1 cellular context compared by ENCODE assay signal in the genomic region with DNA sequence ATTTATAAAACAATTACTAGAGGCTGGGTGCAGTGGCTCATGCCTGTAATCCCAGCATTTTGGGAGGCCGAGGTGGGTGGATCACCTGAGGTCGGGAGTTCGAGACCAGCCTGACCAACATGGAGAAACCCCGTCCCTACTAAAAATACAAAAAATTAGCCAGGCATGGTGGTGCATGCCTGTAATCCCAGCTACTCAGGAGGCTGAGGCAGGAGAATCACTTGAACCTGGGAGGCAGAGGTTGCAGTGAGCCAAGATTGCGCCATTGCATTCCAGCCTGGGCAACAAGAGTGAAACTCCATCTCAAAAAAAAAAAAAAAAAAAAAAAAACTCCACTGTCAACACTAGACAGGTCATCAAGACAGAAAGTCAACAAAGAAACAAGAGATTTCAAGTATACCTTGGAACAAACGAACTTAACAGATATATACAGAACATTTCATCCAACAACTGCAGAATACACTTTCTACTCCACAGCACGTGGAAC.
TF ChIP-seq lines count a peak whose summit lies in the region.
"Not testable (repeated sequence)": the region's sequence is repeated elsewhere in the genome, so short reads cannot be mapped to it uniquely, and the experiment has no call there.

No MANE protein-coding gene starts in this region.

TF ChIP-seq in HepG2, 621 proteins besides CTCF, POLR2A, EP300 and RAD21 (continued from another document):
- TF ChIP-seq CREB1 (IDR thresholded peaks at IDR 0.05), result peak; percentile 62; the same call in 1 of the 2 replicates
- not testable (repeated sequence) for TF ChIP-seq CREB1 (CRISPR knock-in tag; IDR thresholded peaks at IDR 0.05); SOX6 (IDR thresholded peaks at IDR 0.05); ATF7 (CRISPR knock-in tag; IDR thresholded peaks at IDR 0.05); CREM (CRISPR knock-in tag; IDR thresholded peaks at IDR 0.05); MAZ (IDR thresholded peaks at IDR 0.05; ENCODE audit: borderline replicate concordance, low read depth, low read length)
- TF ChIP-seq ZNF460 (CRISPR knock-in tag; IDR thresholded peaks at IDR 0.05; ENCODE audit: borderline replicate concordance), result peak; percentile 95
- TF ChIP-seq RXRB (CRISPR knock-in tag; IDR thresholded peaks at IDR 0.05; ENCODE audit: borderline replicate concordance), result peak; percentile 73; the same call in 1 of the 2 replicates
- TF ChIP-seq ZSCAN20 (CRISPR knock-in tag; IDR thresholded peaks at IDR 0.05; ENCODE audit: borderline replicate concordance), result 0 out of 2 replicates have a peak, but pooled peaks have one; percentile 45
- TF ChIP-seq SOX5 (CRISPR knock-in tag; IDR thresholded peaks at IDR 0.05; ENCODE audit: borderline replicate concordance), result peak; percentile 87
- TF ChIP-seq SOX6 (CRISPR knock-in tag; IDR thresholded peaks at IDR 0.05), result peak; percentile 95
- TF ChIP-seq, protein P1, sequence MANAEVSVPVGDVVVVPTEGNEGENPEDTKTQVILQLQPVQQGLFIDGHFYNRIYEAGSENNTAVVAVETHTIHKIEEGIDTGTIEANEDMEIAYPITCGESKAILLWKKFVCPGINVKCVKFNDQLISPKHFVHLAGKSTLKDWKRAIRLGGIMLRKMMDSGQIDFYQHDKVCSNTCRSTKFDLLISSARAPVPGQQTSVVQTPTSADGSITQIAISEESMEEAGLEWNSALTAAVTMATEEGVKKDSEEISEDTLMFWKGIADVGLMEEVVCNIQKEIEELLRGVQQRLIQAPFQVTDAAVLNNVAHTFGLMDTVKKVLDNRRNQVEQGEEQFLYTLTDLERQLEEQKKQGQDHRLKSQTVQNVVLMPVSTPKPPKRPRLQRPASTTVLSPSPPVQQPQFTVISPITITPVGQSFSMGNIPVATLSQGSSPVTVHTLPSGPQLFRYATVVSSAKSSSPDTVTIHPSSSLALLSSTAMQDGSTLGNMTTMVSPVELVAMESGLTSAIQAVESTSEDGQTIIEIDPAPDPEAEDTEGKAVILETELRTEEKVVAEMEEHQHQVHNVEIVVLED (CRISPR knock-in tag; IDR thresholded peaks at IDR 0.05; ENCODE audit: borderline replicate concordance), result peak; percentile 38; the same call in 1 of the 2 replicates
- TF ChIP-seq JUNB (CRISPR knock-in tag; IDR thresholded peaks at IDR 0.05; ENCODE audit: borderline replicate concordance), result peak; percentile 74; the same call in 1 of the 2 replicates
- peak; percentile 44; the same call in 1 of the 2 replicates for TF ChIP-seq ONECUT2 (CRISPR knock-in tag; IDR thresholded peaks at IDR 0.05)
- TF ChIP-seq FOXK2 (IDR thresholded peaks at IDR 0.05), result peak; percentile 98
- TF ChIP-seq ATF7 (IDR thresholded peaks at IDR 0.05), result peak; percentile 83
- TF ChIP-seq HHEX (CRISPR knock-in tag; IDR thresholded peaks at IDR 0.05), result peak; percentile 71
- peak; percentile 63; the same call in 1 of the 2 replicates for TF ChIP-seq HDAC2 (CRISPR knock-in tag; IDR thresholded peaks at IDR 0.05)
- TF ChIP-seq, protein P2, sequence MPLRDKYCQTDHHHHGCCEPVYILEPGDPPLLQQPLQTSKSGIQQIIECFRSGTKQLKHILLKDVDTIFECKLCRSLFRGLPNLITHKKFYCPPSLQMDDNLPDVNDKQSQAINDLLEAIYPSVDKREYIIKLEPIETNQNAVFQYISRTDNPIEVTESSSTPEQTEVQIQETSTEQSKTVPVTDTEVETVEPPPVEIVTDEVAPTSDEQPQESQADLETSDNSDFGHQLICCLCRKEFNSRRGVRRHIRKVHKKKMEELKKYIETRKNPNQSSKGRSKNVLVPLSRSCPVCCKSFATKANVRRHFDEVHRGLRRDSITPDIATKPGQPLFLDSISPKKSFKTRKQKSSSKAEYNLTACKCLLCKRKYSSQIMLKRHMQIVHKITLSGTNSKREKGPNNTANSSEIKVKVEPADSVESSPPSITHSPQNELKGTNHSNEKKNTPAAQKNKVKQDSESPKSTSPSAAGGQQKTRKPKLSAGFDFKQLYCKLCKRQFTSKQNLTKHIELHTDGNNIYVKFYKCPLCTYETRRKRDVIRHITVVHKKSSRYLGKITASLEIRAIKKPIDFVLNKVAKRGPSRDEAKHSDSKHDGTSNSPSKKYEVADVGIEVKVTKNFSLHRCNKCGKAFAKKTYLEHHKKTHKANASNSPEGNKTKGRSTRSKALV (CRISPR knock-in tag; IDR thresholded peaks at IDR 0.05), result peak; percentile 70; the same call in 1 of the 2 replicates
- TF ChIP-seq TEAD3 (CRISPR knock-in tag; optimal IDR thresholded peaks at IDR 0.05; ENCODE audit: borderline replicate concordance), result peak; percentile 77
- peak; percentile 53; the same call in 1 of the 2 replicates for TF ChIP-seq CREM (IDR thresholded peaks at IDR 0.05)
- peak; percentile 53; the same call in 1 of the 2 replicates for TF ChIP-seq BCL6 (CRISPR knock-in tag; IDR thresholded peaks at IDR 0.05)
- 0 out of 2 replicates have a peak, but pooled peaks have one; percentile 59 for TF ChIP-seq ZNF841 (CRISPR knock-in tag; IDR thresholded peaks at IDR 0.05; ENCODE audit: borderline replicate concordance)
- TF ChIP-seq IRF2 (CRISPR knock-in tag; IDR thresholded peaks at IDR 0.05), result 0 out of 2 replicates have a peak, but pooled peaks have one; percentile 26
- TF ChIP-seq, protein P3, sequence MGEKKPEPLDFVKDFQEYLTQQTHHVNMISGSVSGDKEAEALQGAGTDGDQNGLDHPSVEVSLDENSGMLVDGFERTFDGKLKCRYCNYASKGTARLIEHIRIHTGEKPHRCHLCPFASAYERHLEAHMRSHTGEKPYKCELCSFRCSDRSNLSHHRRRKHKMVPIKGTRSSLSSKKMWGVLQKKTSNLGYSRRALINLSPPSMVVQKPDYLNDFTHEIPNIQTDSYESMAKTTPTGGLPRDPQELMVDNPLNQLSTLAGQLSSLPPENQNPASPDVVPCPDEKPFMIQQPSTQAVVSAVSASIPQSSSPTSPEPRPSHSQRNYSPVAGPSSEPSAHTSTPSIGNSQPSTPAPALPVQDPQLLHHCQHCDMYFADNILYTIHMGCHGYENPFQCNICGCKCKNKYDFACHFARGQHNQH (CRISPR knock-in tag; IDR thresholded peaks at IDR 0.05), result peak; percentile 78
- peak; percentile 75; the same call in 1 of the 2 replicates for TF ChIP-seq EHMT2 (IDR thresholded peaks at IDR 0.05; ENCODE audit: borderline replicate concordance, low read depth, low read length)
- peak; percentile 62; the same call in 1 of the 2 replicates for TF ChIP-seq PHF21A (CRISPR knock-in tag; IDR thresholded peaks at IDR 0.05)
- TF ChIP-seq SIX4 (CRISPR knock-in tag; IDR thresholded peaks at IDR 0.05), result peak; percentile 65; the same call in 1 of the 2 replicates
- peak; percentile 73 for TF ChIP-seq SKI (IDR thresholded peaks at IDR 0.05; ENCODE audit: partially characterized antibody)
- peak; percentile 73 for TF ChIP-seq FOXK1 (CRISPR knock-in tag; IDR thresholded peaks at IDR 0.05; ENCODE audit: borderline replicate concordance, low read depth)
- TF ChIP-seq, protein P4, sequence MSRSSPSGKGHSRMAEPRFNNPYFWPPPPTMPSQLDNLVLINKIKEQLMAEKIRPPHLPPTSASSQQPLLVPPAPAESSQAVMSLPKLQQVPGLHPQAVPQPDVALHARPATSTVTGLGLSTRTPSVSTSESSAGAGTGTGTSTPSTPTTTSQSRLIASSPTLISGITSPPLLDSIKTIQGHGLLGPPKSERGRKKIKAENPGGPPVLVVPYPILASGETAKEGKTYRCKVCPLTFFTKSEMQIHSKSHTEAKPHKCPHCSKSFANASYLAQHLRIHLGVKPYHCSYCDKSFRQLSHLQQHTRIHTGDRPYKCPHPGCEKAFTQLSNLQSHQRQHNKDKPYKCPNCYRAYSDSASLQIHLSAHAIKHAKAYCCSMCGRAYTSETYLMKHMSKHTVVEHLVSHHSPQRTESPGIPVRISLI (CRISPR knock-in tag; IDR thresholded peaks at IDR 0.05; ENCODE audit: borderline replicate concordance), result peak; percentile 100
- TF ChIP-seq ZFP36L1 (CRISPR knock-in tag; IDR thresholded peaks at IDR 0.05), result 0 out of 2 replicates have a peak, but pooled peaks have one; percentile 22
- TF ChIP-seq, protein P5, sequence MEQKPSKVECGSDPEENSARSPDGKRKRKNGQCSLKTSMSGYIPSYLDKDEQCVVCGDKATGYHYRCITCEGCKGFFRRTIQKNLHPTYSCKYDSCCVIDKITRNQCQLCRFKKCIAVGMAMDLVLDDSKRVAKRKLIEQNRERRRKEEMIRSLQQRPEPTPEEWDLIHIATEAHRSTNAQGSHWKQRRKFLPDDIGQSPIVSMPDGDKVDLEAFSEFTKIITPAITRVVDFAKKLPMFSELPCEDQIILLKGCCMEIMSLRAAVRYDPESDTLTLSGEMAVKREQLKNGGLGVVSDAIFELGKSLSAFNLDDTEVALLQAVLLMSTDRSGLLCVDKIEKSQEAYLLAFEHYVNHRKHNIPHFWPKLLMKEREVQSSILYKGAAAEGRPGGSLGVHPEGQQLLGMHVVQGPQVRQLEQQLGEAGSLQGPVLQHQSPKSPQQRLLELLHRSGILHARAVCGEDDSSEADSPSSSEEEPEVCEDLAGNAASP (CRISPR knock-in tag; IDR thresholded peaks at IDR 0.05; ENCODE audit: borderline replicate concordance), result 0 out of 2 replicates have a peak, but pooled peaks have one; percentile 23
- TF ChIP-seq, protein P6, sequence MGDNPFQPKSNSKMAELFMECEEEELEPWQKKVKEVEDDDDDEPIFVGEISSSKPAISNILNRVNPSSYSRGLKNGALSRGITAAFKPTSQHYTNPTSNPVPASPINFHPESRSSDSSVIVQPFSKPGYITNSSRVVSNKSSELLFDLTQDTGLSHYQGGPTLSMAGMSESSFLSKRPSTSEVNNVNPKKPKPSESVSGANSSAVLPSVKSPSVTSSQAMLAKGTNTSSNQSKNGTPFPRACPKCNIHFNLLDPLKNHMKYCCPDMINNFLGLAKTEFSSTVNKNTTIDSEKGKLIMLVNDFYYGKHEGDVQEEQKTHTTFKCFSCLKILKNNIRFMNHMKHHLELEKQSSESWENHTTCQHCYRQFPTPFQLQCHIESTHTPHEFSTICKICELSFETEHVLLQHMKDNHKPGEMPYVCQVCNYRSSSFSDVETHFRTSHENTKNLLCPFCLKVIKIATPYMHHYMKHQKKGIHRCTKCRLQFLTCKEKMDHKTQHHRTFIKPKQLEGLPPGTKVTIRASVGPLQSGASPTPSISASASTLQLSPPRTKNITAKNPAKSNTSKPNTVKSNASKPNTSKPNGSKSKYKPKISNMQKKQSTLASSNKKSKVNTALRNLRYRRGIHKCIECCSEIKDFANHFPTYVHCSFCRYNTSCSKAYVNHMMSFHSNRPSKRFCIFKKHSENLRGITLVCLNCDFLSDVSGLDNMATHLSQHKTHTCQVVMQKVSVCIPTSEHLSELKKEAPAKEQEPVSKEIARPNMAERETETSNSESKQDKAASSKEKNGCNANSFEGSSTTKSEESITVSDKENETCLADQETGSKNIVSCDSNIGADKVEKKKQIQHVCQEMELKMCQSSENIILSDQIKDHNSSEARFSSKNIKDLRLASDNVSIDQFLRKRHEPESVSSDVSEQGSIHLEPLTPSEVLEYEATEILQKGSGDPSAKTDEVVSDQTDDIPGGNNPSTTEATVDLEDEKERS (CRISPR knock-in tag; IDR thresholded peaks at IDR 0.05), result peak; percentile 97
- TF ChIP-seq ZNF33A (CRISPR knock-in tag; IDR thresholded peaks at IDR 0.05; ENCODE audit: borderline replicate concordance), result peak; percentile 64; the same call in 1 of the 2 replicates
- 0 out of 2 replicates have a peak, but pooled peaks have one; percentile 57 for TF ChIP-seq MAZ (CRISPR knock-in tag; IDR thresholded peaks at IDR 0.05; ENCODE audit: low read depth)
